Comparison of ENCODE assay signal across 8 cellular contexts in the genomic region with DNA sequence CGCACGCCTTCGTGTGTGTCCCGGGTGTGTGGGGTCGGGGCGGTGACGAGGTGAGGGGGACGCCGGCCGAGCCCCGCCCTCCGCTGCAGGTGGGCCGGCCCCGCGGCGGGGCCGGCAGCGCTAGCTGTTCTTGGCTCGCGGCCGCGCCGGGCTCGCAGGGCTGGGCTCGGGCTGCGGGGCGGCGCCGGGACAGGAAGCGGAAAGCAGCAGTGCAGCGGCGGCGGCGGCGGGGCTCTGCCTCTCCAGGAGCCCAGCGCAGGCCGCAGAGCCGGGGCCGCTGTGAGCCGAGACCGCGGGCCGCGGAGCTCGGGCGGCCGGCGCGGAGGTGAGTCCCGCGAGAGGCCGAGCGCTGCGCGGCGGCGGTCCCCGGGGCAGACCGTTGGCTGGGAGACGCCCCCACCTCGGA. TPM values are rescaled to one million over a fixed set of nuclear protein-coding genes. Genes with fewer than 3 reads are reported as not detected.
DNase-seq lines count a peak whose midpoint lies in the region; ATAC-seq and TF ChIP-seq lines count a peak whose summit lies in the region.

A gene (plus strand): TSS at position 209 of the 406 bp plus-strand sequence. CDS start 9,444 bp downstream, outside the sequence.

- DNase-seq in Calu3 (peak; percentile 78), GM19240 (ENCODE audit: insufficient read length, low spot score) (peak; percentile 41), NCI-H526 (lab: John Stamatoyannopoulos, UW) (peak; percentile 15 to 93), fibroblast of villous mesenchyme (ENCODE audit: low read depth) (peak; percentile 65), midbrain (lab: John Stamatoyannopoulos, UW) (no peak)
- DNase-seq in activated T-cell treated with anti-CD3 and anti-CD28 coated beads, Interleukin-2, amount 50 U/mL, for 48 hours, result peak; percentile 59 to 68

- no peaks in the 10 kb centered on the region for H3K27me3 ChIP-seq in neuron (ENCODE audit: insufficient read depth, low read length)

- peak within 1 kb of the TSS; percentile 60 for H3K27ac Mint-ChIP-seq in Calu3 (ENCODE audit: unreplicated experiment)

- H3K27me3 Mint-ChIP-seq in Calu3 (ENCODE audit: unreplicated experiment), result peaks cover 17% of the 10 kb centered on the region

- no TSS peak for BruUV-seq in Calu3 (replicated peaks; lab: Mats Ljungman, UMichigan)

- intact Hi-C loops in Calu3 (cut with micrococcal nuclease; ENCODE audit: unreplicated experiment), result no loop called here

- peak within 1 kb of the TSS; percentile 100 for H2AFZ ChIP-seq in neuron (ENCODE audit: low read depth, low read length)

- peak; percentile 58 for ATAC-seq in HG03196 (IDR thresholded peaks at IDR 0.05; ENCODE audit: unreplicated experiment)

- TF ChIP-seq CTCF in Calu3 (IDR thresholded peaks at IDR 0.05; ENCODE audit: unreplicated experiment) (no peak), fibroblast of villous mesenchyme (IDR thresholded peaks at IDR 0.05; ENCODE audit: insufficient read depth, low read depth, low read length) (no peak)

- peak within 1 kb of the TSS; percentile 68 for H3K4me3 Mint-ChIP-seq in Calu3 (ENCODE audit: low read depth, unreplicated experiment)

- H3K36me3 ChIP-seq in neuron (ENCODE audit: insufficient read depth, low read length), result no peaks in the 10 kb centered on the region

- peak within 1 kb of the TSS; percentile 83 for H3K4me3 ChIP-seq in fibroblast of villous mesenchyme (ENCODE audit: low read depth, low read length)
- peak within 1 kb of the TSS; percentile 92 for H3K4me3 ChIP-seq in neuron (ENCODE audit: low read length)

- peaks cover 11% of the 10 kb centered on the region for H3K9me3 Mint-ChIP-seq in Calu3 (ENCODE audit: low read depth, unreplicated experiment)

- peaks cover 24% of the 10 kb centered on the region for H3K36me3 Mint-ChIP-seq in Calu3 (ENCODE audit: insufficient read depth, unreplicated experiment)

- CTCF ChIA-PET in Calu3 (lab: Charles Lee), result interaction anchor here (1.3 to 1.5 kb wide), 2 partner anchors 65 to 123 kb away, joined by 3 read pairs; no protein-coding TSS in a partner anchor

- peaks cover 7% of the 10 kb centered on the region for H3K9me3 ChIP-seq in neuron (ENCODE audit: low read length)

- no peaks in the 10 kb centered on the region for H3K4me1 Mint-ChIP-seq in Calu3 (ENCODE audit: low read depth, unreplicated experiment)

- H3K4me1 ChIP-seq in neuron (ENCODE audit: insufficient read depth, low read length), result peaks cover 10% of the 10 kb centered on the region

RNA-seq across cellular contexts. Expression of the gene that starts here (rescaled TPM):
- total RNA-seq in Calu3 (2022) (22.4 and 23.1 TPM in 2 replicates), fibroblast of villous mesenchyme (8.7 and 10.8 TPM in 2 replicates)
